Comparison of ENCODE assay signal across 1 cellular context in genomic region chr20:21159658-21160380, GRCh38.
TF ChIP-seq lines count a peak whose summit lies in the region.

No MANE protein-coding gene starts in this region.

TF ChIP-seq in GM23338, 12 proteins besides CTCF, POLR2A, EP300 and RAD21 (continued from another document):
- TF ChIP-seq REST (IDR thresholded peaks at IDR 0.05; ENCODE audit: unreplicated experiment) (no peak), STAT1 (IDR thresholded peaks at IDR 0.05; ENCODE audit: unreplicated experiment) (no peak), ETS1 (IDR thresholded peaks at IDR 0.05) (no peak), ZNF462 (CRISPR knock-in tag; IDR thresholded peaks at IDR 0.05) (no peak), JUNB (IDR thresholded peaks at IDR 0.05; ENCODE audit: unreplicated experiment) (no peak)
